Comparison of ENCODE assay signal across 3 cellular contexts in genomic region chr12:57889541-57889989, GRCh38.
TF ChIP-seq lines count a peak whose summit lies in the region.

No MANE protein-coding gene starts in this region.

TF ChIP-seq in SK-N-SH, 30 proteins besides CTCF, POLR2A, EP300 and RAD21:
- TF ChIP-seq POLR2AphosphoS5 (IDR thresholded peaks at IDR 0.05; ENCODE audit: low read depth, low read length) (no peak), MXI1 (IDR thresholded peaks at IDR 0.05; ENCODE audit: low read depth, low read length) (no peak), CHD2 (IDR thresholded peaks at IDR 0.05; ENCODE audit: low read length, partially characterized antibody) (no peak), TEAD4 (IDR thresholded peaks at IDR 0.05; ENCODE audit: borderline replicate concordance, insufficient read depth) (no peak), PBX3 (IDR thresholded peaks at IDR 0.05) (no peak), FOSL2 (IDR thresholded peaks at IDR 0.05; ENCODE audit: borderline replicate concordance, low read depth) (no peak), ELF1 (IDR thresholded peaks at IDR 0.05) (no peak), SMC3 (IDR thresholded peaks at IDR 0.05; ENCODE audit: low read depth, low read length) (no peak), FOXJ3 (CRISPR knock-in tag; IDR thresholded peaks at IDR 0.05) (no peak), TCF12 (IDR thresholded peaks at IDR 0.05) (no peak), NFIC (IDR thresholded peaks at IDR 0.05; ENCODE audit: borderline replicate concordance) (no peak), GABPA (IDR thresholded peaks at IDR 0.05; ENCODE audit: low read depth) (no peak), YY1 (IDR thresholded peaks at IDR 0.05; ENCODE audit: low read depth) (no peak), RCOR1 (IDR thresholded peaks at IDR 0.05; ENCODE audit: low read length) (no peak)
- TF ChIP-seq, protein P1, sequence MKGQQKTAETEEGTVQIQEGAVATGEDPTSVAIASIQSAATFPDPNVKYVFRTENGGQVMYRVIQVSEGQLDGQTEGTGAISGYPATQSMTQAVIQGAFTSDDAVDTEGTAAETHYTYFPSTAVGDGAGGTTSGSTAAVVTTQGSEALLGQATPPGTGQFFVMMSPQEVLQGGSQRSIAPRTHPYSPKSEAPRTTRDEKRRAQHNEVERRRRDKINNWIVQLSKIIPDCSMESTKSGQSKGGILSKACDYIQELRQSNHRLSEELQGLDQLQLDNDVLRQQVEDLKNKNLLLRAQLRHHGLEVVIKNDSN (IDR thresholded peaks at IDR 0.05; ENCODE audit: borderline replicate concordance, low read depth): no peak
- TF ChIP-seq, protein P2, sequence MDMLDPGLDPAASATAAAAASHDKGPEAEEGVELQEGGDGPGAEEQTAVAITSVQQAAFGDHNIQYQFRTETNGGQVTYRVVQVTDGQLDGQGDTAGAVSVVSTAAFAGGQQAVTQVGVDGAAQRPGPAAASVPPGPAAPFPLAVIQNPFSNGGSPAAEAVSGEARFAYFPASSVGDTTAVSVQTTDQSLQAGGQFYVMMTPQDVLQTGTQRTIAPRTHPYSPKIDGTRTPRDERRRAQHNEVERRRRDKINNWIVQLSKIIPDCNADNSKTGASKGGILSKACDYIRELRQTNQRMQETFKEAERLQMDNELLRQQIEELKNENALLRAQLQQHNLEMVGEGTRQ (IDR thresholded peaks at IDR 0.05; ENCODE audit: borderline replicate concordance, low read depth, low read length): no peak
- TF ChIP-seq, protein P3, sequence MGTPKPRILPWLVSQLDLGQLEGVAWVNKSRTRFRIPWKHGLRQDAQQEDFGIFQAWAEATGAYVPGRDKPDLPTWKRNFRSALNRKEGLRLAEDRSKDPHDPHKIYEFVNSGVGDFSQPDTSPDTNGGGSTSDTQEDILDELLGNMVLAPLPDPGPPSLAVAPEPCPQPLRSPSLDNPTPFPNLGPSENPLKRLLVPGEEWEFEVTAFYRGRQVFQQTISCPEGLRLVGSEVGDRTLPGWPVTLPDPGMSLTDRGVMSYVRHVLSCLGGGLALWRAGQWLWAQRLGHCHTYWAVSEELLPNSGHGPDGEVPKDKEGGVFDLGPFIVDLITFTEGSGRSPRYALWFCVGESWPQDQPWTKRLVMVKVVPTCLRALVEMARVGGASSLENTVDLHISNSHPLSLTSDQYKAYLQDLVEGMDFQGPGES (IDR thresholded peaks at IDR 0.05; ENCODE audit: low read depth, low read length): no peak
TF ChIP-seq in SK-N-SH: peak in this region for 0.

TF ChIP-seq in SK-N-SH treated with all-trans-retinoic acid at 6 μM for 48 hours, 23 proteins besides CTCF, POLR2A, EP300 and RAD21:
- TF ChIP-seq BACH2 (CRISPR knock-in tag; IDR thresholded peaks at IDR 0.05; ENCODE audit: borderline replicate concordance): no peak
- TF ChIP-seq ZFP3 (CRISPR knock-in tag; IDR thresholded peaks at IDR 0.05): no peak
- TF ChIP-seq TOX (CRISPR knock-in tag; IDR thresholded peaks at IDR 0.05; ENCODE audit: borderline replicate concordance): no peak
- TF ChIP-seq OSR1 (CRISPR knock-in tag; IDR thresholded peaks at IDR 0.05): no peak
- TF ChIP-seq CSDC2 (CRISPR knock-in tag; IDR thresholded peaks at IDR 0.05): no peak
- TF ChIP-seq ZNF70 (CRISPR knock-in tag; IDR thresholded peaks at IDR 0.05): no peak
- TF ChIP-seq POU6F1 (CRISPR knock-in tag; IDR thresholded peaks at IDR 0.05; ENCODE audit: borderline replicate concordance, low read depth): no peak
- no peak for TF ChIP-seq SNAI2 (CRISPR knock-in tag; IDR thresholded peaks at IDR 0.05)
- no peak for TF ChIP-seq ZFP30 (CRISPR knock-in tag; IDR thresholded peaks at IDR 0.05)
- no peak for TF ChIP-seq CSRNP3 (CRISPR knock-in tag; IDR thresholded peaks at IDR 0.05)

TF ChIP-seq in H1, 55 proteins besides CTCF, POLR2A, EP300 and RAD21:
- no peak for TF ChIP-seq KDM5A (IDR thresholded peaks at IDR 0.05; ENCODE audit: low read length)
- no peak for TF ChIP-seq CTBP2 (IDR thresholded peaks at IDR 0.05; ENCODE audit: borderline replicate concordance, insufficient read depth, insufficient read length, low read length)
- no peak for TF ChIP-seq GTF2F1 (IDR thresholded peaks at IDR 0.05; ENCODE audit: borderline replicate concordance, low read depth, low read length)
- TF ChIP-seq FOSL1 (IDR thresholded peaks at IDR 0.05; ENCODE audit: insufficient read depth, low read depth, low read length): no peak
- no peak for TF ChIP-seq ASH2L (IDR thresholded peaks at IDR 0.05; ENCODE audit: low read length)
- TF ChIP-seq CEBPB (IDR thresholded peaks at IDR 0.05; ENCODE audit: low read depth, low read length): no peak
- TF ChIP-seq, protein P4, sequence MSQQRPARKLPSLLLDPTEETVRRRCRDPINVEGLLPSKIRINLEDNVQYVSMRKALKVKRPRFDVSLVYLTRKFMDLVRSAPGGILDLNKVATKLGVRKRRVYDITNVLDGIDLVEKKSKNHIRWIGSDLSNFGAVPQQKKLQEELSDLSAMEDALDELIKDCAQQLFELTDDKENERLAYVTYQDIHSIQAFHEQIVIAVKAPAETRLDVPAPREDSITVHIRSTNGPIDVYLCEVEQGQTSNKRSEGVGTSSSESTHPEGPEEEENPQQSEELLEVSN (IDR thresholded peaks at IDR 0.05): no peak
- TF ChIP-seq SP2 (IDR thresholded peaks at IDR 0.05; ENCODE audit: low read length): no peak
- TF ChIP-seq NANOG (IDR thresholded peaks at IDR 0.05; ENCODE audit: insufficient read depth, low read depth, low read length, poor library complexity, severe bottlenecking): no peak
- no peak for TF ChIP-seq HDAC6 (IDR thresholded peaks at IDR 0.05; ENCODE audit: low read depth, low read length)
- no peak for TF ChIP-seq POU5F1 (IDR thresholded peaks at IDR 0.05; ENCODE audit: low read depth, low read length)
- TF ChIP-seq CHD2 (IDR thresholded peaks at IDR 0.05; ENCODE audit: low read length): no peak
- TF ChIP-seq TAF7 (optimal IDR thresholded peaks at IDR 0.05; ENCODE audit: borderline replicate concordance, low read depth, low read length): no peak
- no peak for TF ChIP-seq CREB1 (IDR thresholded peaks at IDR 0.05)
- TF ChIP-seq KDM1A (IDR thresholded peaks at IDR 0.05; ENCODE audit: borderline replicate concordance, low read length): no peak
- no peak for TF ChIP-seq SP4 (IDR thresholded peaks at IDR 0.05; ENCODE audit: low read length)
- TF ChIP-seq, protein P2 (IDR thresholded peaks at IDR 0.05; ENCODE audit: low read length): no peak
- no peak for TF ChIP-seq TAF1 (IDR thresholded peaks at IDR 0.05; ENCODE audit: low read depth, low read length)
- no peak for TF ChIP-seq BRCA1 (IDR thresholded peaks at IDR 0.05; ENCODE audit: low read depth, low read length)
TF ChIP-seq in H1: peak in this region for 0.
